In the genomic region with DNA sequence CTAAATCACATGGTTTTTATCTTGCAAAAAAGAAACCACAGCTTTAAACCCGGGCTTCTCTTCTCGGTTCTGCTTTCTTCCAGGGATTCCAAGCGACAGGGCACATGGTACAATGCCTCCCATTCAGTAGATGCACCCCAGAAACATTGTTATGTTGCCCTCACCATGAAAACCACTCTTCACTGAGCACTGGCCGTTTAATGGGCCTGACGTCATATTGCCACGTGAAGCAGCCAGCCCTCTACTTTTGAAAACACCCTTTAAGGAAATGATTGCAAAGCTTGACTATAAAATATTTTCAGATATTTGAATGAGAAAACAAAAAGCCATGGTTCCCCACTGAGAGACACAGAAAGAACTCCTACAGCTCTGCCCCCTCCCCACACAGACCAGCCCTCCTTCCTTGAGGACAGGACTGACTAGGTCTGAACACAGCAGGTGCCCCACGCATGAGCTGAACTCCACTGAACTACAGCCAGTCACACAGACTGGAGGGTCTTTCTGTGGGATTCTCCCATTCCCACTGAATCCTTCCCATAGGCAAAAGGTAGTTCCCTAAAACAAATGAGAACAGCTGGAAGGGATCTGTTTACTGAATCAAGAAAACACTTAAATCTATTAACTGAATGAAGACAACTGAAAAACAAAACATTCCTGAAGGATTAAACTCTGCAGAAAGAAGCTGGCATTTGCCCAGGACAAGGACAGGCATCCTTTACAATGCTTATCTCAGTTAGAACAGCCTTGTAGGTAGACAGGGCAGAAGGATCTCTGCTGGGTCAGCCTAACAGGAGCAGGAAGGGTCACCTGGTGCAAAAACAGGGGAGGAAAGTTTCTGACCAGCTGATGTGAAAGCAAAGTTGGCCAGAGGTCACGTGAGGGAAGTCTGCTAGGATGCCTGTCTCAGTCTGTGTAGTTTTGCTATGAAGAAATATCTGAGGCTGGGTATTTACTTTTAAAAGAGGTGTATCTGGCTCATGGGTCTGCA, we compare ENCODE assay signal across 10 cellular contexts.
DNase-seq lines count a peak whose midpoint lies in the region; ATAC-seq, FAIRE-seq and TF ChIP-seq lines count a peak whose summit lies in the region.
"Had no signal": no experiment of that assay in that cellular context is flagged by ENCODE, and none has a peak within 500 bp of the region (broad histone marks: within the 10 kb centered on the region; RNA-seq: fewer than 3 reads in every experiment).

No MANE protein-coding gene starts in this region.

- H3K27me3 ChIP-seq in SK-N-SH (ENCODE audit: insufficient read depth) (no peaks in the 10 kb centered on the region), small intestine (ENCODE audit: control insufficient read depth in 2 of 2, insufficient read depth in 2 of 2, low read length in 2 of 2) (no peaks in the 10 kb centered on the region), testis (no peaks in the 10 kb centered on the region)

- ATAC-seq in GM18870 (IDR thresholded peaks at IDR 0.05; ENCODE audit: unreplicated experiment): no peak

- no peak for TF ChIP-seq EP300 in SK-N-SH (IDR thresholded peaks at IDR 0.05; ENCODE audit: borderline replicate concordance in 1 of 2, low read depth in 1 of 2, low read length in 1 of 2)

- no peak overlapping the region for H3K9ac ChIP-seq in SK-N-SH

- no peaks in the 10 kb centered on the region for H3K36me3 ChIP-seq in SK-N-SH (replicated peaks in 1 of 2; ENCODE audit: control insufficient read depth in 1 of 2, insufficient read depth in 2 of 2, low read length in 1 of 2)
- H3K36me3 ChIP-seq in small intestine (ENCODE audit: control insufficient read depth in 2 of 2, insufficient read depth in 2 of 2, low read length in 2 of 2): no peaks in the 10 kb centered on the region
- H3K36me3 ChIP-seq in testis (ENCODE audit: low read depth, missing control alignments): no peaks in the 10 kb centered on the region

- FAIRE-seq in small intestine (lab: Jason Lieb, UNC): no peak
- FAIRE-seq: frontal cortex had no signal

- CTCF ChIA-PET in SK-N-SH (lab: Yijun Ruan, JAX): no interaction called here

- H4K20me1 ChIP-seq in SK-N-SH (ENCODE audit: insufficient read depth): no peaks in the 10 kb centered on the region

- H3F3A ChIP-seq in SK-N-SH (replicated peaks; ENCODE audit: insufficient read depth): peaks cover 3% of the 10 kb centered on the region

- H3K4me2 ChIP-seq in SK-N-SH: peak overlapping the region; percentile 61

- TF ChIP-seq POLR2A in testis (IDR thresholded peaks at IDR 0.05): no peak

- TF ChIP-seq RAD21 in SK-N-SH (IDR thresholded peaks at IDR 0.05; ENCODE audit: low read length): no peak

- H3K79me2 ChIP-seq in SK-N-SH (ENCODE audit: insufficient read depth): no peaks in the 10 kb centered on the region

- H3K4me3 ChIP-seq in SK-N-SH (ENCODE audit: low read depth in 2 of 2, low read length in 1 of 2): no peak overlapping the region
- H3K4me3 ChIP-seq in small intestine (ENCODE audit: low read depth in 1 of 2, low read length in 2 of 2): no peak overlapping the region
- H3K4me3 ChIP-seq in testis: no peak overlapping the region

- H3K27ac ChIP-seq in SK-N-SH (ENCODE audit: low read depth in 2 of 2, low read length in 1 of 2) (peak overlapping the region; percentile 35 to 77), small intestine (ENCODE audit: low read depth in 1 of 2, low read length in 1 of 2) (peak overlapping the region in 1 of 2 donors; percentile 20), testis (no peak overlapping the region)
- H3K27ac ChIP-seq: 22Rv1 had no signal

- peak; percentile 33 for DNase-seq in DMS 273 (lab: John Stamatoyannopoulos, UW; ENCODE audit: unreplicated experiment)
- no peak for DNase-seq in DMS 273 treated with DMSO at 0.1 percent for 48 hours (lab: John Stamatoyannopoulos, UW)
- DNase-seq in SK-N-SH: no peak
- peak; percentile 97 for DNase-seq in foreskin melanocyte
- DNase-seq in small intestine: peak; percentile 18
- no peak for DNase-seq in testis
- DNase-seq in HPDE6-E6E7 (ENCODE audit: extremely low spot score): no peak

- POLR2A ChIA-PET in SK-N-SH (lab: Yijun Ruan, JAX): no interaction called here

- no peaks in the 10 kb centered on the region for H3K9me3 ChIP-seq in SK-N-SH
- H3K9me3 ChIP-seq in small intestine (ENCODE audit: control insufficient read depth, low read depth): no peaks in the 10 kb centered on the region
- no peaks in the 10 kb centered on the region for H3K9me3 ChIP-seq in testis

- intact Hi-C loops in testis (cut with DNase I; ENCODE audit: low total_unique reads): no loop called here

- 0 out of 2 replicates have a peak overlapping the region, but pooled peaks have one; percentile 0 for H2AFZ ChIP-seq in SK-N-SH (ENCODE audit: low read depth)

- H3K4me1 ChIP-seq in SK-N-SH (ENCODE audit: control insufficient read depth in 1 of 2, insufficient read depth in 2 of 2, low read depth in 1 of 2, low read length in 1 of 2): peaks cover 15 to 18% of the 10 kb centered on the region in 2 experiments; a peak in 3 of 4 replicates
- no peaks in the 10 kb centered on the region for H3K4me1 ChIP-seq in small intestine (ENCODE audit: control insufficient read depth in 2 of 2, insufficient read depth in 1 of 2, low read depth in 1 of 2, low read length in 1 of 2)
- no peaks in the 10 kb centered on the region for H3K4me1 ChIP-seq in testis

- whole genome bisulfite sequencing in SK-N-SH (ENCODE audit: low lambda C conversion rate): 80% methylated on average over 8 of the region's 8 CpGs
- WGBS in small intestine, 3 donors: 22 to 31% (median 23%) methylated on average over 8 of the region's 8 CpGs
- 58 to 59% methylated on average over 8 of the region's 8 CpGs for WGBS in testis, 2 donors

- H3K9me2 ChIP-seq in SK-N-SH: no peaks in the 10 kb centered on the region

- TF ChIP-seq CTCF in SK-N-SH (IDR thresholded peaks at IDR 0.05) (no peak), testis (IDR thresholded peaks at IDR 0.05) (no peak)

TF ChIP-seq in SK-N-SH, 30 proteins besides CTCF, POLR2A, EP300 and RAD21:
- TF ChIP-seq FOSL2 (IDR thresholded peaks at IDR 0.05; ENCODE audit: borderline replicate concordance, low read depth): no peak
- TF ChIP-seq GABPA (IDR thresholded peaks at IDR 0.05; ENCODE audit: low read depth): no peak
- peak; percentile 22; the same call in 1 of the 2 replicates for TF ChIP-seq NFIC (IDR thresholded peaks at IDR 0.05; ENCODE audit: borderline replicate concordance)
- no peak for TF ChIP-seq SMC3 (IDR thresholded peaks at IDR 0.05; ENCODE audit: low read depth, low read length)
- TF ChIP-seq, protein P1, sequence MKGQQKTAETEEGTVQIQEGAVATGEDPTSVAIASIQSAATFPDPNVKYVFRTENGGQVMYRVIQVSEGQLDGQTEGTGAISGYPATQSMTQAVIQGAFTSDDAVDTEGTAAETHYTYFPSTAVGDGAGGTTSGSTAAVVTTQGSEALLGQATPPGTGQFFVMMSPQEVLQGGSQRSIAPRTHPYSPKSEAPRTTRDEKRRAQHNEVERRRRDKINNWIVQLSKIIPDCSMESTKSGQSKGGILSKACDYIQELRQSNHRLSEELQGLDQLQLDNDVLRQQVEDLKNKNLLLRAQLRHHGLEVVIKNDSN (IDR thresholded peaks at IDR 0.05; ENCODE audit: borderline replicate concordance, low read depth): peak; percentile 61; the same call in 1 of the 2 replicates

Comparison
In these comparisons a context has a peak if more than half of its experiments do, and no peak if none do; other contexts are left out.
1. DNase-seq: peak in DMS 273 (single experiment), foreskin melanocyte (single experiment) and small intestine (single experiment); none in DMS 273 treated with DMSO at 0.1 percent for 48 hours (single experiment), SK-N-SH (single experiment), testis (single experiment) and HPDE6-E6E7 (single experiment).
2. H3K27ac ChIP-seq: peak in SK-N-SH (2 of 2); none in testis (0 of 2).